In the genomic region with DNA sequence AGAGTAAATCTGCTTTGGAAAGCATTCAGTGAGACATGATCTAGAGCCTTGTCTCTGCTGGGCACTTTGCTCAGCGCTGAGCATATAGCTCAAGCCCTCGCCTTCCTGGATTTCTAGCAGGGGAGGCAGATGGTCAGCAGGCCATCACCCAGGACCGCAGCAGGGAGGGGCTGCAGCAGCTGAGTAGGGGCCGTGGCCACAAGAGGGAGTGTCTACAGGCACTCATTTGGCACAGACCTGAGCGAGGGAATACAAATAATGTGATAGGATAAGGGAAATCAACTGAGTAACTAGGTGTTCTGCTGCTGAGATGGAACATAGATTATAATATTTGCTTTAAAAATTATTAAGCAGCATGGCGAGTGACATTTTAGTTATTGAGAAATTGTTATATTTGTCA, we compare ENCODE assay signal across 1 cellular context.
TF ChIP-seq lines count a peak whose summit lies in the region.

No MANE protein-coding gene starts in this region.

TF ChIP-seq in A549, 52 proteins besides CTCF, POLR2A, EP300 and RAD21 (continued from another document):
- TF ChIP-seq, protein P1, sequence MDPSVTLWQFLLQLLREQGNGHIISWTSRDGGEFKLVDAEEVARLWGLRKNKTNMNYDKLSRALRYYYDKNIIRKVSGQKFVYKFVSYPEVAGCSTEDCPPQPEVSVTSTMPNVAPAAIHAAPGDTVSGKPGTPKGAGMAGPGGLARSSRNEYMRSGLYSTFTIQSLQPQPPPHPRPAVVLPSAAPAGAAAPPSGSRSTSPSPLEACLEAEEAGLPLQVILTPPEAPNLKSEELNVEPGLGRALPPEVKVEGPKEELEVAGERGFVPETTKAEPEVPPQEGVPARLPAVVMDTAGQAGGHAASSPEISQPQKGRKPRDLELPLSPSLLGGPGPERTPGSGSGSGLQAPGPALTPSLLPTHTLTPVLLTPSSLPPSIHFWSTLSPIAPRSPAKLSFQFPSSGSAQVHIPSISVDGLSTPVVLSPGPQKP (IDR thresholded peaks at IDR 0.05; ENCODE audit: low read depth, low read length) = no peak
- TF ChIP-seq, protein P2, sequence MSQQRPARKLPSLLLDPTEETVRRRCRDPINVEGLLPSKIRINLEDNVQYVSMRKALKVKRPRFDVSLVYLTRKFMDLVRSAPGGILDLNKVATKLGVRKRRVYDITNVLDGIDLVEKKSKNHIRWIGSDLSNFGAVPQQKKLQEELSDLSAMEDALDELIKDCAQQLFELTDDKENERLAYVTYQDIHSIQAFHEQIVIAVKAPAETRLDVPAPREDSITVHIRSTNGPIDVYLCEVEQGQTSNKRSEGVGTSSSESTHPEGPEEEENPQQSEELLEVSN (IDR thresholded peaks at IDR 0.05; ENCODE audit: borderline replicate concordance, low read depth) = no peak
- TF ChIP-seq ESRRA (IDR thresholded peaks at IDR 0.05; ENCODE audit: borderline replicate concordance, low read length) (no peak), MYC (IDR thresholded peaks at IDR 0.05; ENCODE audit: borderline replicate concordance, low read length) (no peak)
